1 cellular context compared by ENCODE assay signal in the genomic region with DNA sequence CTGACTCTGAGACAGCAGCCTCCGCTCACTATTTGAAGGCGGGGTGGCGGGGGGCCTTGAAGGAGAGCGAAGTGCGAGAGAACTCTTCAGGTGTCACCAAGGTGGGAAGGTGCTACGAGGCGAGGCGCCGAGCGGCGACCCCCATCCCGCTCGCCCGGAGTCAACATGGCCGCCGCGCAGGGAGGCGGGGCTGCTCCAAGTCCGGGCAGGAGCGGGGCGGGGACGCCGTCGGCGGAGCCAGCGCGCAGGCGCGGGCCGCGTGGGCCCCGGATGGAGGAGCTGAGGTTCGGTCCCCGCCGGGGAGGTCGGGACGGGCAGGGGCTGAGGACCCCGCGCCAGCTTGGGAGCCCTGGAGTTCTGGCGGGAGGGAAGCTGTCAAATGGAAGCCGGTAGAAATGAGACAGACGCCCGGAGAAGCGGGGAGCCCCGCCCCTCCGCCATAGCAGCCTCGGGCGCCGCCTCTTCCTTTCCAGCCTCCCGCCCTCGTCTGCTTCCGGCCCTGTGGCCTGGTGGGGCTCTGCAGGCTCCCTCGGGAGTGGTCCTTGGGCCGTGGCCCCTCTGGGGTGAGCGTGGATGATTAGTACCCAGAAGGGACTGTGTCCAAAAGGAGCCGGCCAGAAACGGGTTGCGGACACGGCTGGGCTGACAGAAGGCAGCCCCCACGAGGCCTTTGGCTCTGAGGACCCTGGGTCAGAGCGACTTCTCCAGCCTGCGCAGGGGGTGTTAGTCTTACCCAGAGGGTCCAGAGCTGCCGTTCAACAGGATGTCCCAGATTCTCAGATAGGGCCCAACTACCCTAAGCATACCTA.
TF ChIP-seq lines count a peak whose summit lies in the region.

PIGV (plus strand) TSS at position 245 of the 809 bp plus-strand sequence. CDS start 2,866 bp downstream, outside the sequence.

TF ChIP-seq in GM12878, 131 proteins besides CTCF, POLR2A, EP300 and RAD21 (continued from another document):
- TF ChIP-seq, protein P1, sequence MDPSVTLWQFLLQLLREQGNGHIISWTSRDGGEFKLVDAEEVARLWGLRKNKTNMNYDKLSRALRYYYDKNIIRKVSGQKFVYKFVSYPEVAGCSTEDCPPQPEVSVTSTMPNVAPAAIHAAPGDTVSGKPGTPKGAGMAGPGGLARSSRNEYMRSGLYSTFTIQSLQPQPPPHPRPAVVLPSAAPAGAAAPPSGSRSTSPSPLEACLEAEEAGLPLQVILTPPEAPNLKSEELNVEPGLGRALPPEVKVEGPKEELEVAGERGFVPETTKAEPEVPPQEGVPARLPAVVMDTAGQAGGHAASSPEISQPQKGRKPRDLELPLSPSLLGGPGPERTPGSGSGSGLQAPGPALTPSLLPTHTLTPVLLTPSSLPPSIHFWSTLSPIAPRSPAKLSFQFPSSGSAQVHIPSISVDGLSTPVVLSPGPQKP (IDR thresholded peaks at IDR 0.05; ENCODE audit: low read depth, low read length) = peak; percentile 38; the same call in 1 of the 2 replicates
- TF ChIP-seq SMAD1 (IDR thresholded peaks at IDR 0.05; ENCODE audit: low read depth, partially characterized antibody) (peak; percentile 63), NRF1 (conservative IDR thresholded peaks at IDR 0.05; ENCODE audit: low read depth, low read length) (peak; percentile 77), TAF1 (IDR thresholded peaks at IDR 0.05; ENCODE audit: borderline replicate concordance, low read depth, low read length) (peak; percentile 61; the same call in 1 of the 2 replicates), LARP7 (IDR thresholded peaks at IDR 0.05) (peak; percentile 91), ASH2L (IDR thresholded peaks at IDR 0.05; ENCODE audit: borderline replicate concordance, low read depth) (peak; percentile 21; the same call in 1 of the 2 replicates), SIX5 (IDR thresholded peaks at IDR 0.05; ENCODE audit: low read depth, low read length, severe bottlenecking) (peak; percentile 50), SP1 (IDR thresholded peaks at IDR 0.05; ENCODE audit: low read depth, low read length) (peak; percentile 60), NR2C2 (IDR thresholded peaks at IDR 0.05; ENCODE audit: borderline replicate concordance, control insufficient read depth, insufficient read length, low read depth) (no peak), JUNB (IDR thresholded peaks at IDR 0.05) (no peak), ETV6 (conservative IDR thresholded peaks at IDR 0.05 in 1 of 2, IDR thresholded peaks at IDR 0.05 in 1 of 2; ENCODE audit: borderline replicate concordance in 1 of 2, low read depth in 1 of 2) (no peak), POLR2AphosphoS5 (IDR thresholded peaks at IDR 0.05; ENCODE audit: low read length) (peak; percentile 85), GATAD2B (conservative IDR thresholded peaks at IDR 0.05; ENCODE audit: low read depth) (peak; percentile 37; the same call in 1 of the 2 replicates), TBL1XR1 (IDR thresholded peaks at IDR 0.05; ENCODE audit: low read depth, low read length) (no peak), PKNOX1 (IDR thresholded peaks at IDR 0.05) (0 out of 2 replicates have a peak, but pooled peaks have one; percentile 3), BMI1 (IDR thresholded peaks at IDR 0.05; ENCODE audit: borderline replicate concordance) (no peak), ZBTB40 (IDR thresholded peaks at IDR 0.05; ENCODE audit: borderline replicate concordance) (peak; percentile 79; the same call in 1 of the 2 replicates), SMAD5 (IDR thresholded peaks at IDR 0.05; ENCODE audit: low read depth) (0 out of 2 replicates have a peak, but pooled peaks have one; percentile 47), STAT1 (conservative IDR thresholded peaks at IDR 0.05) (0 out of 2 replicates have a peak, but pooled peaks have one; percentile 10)
